In genomic region chr2:16635796-16636699, GRCh38 we compare ENCODE assay signal across 11 cellular contexts. TPM values are rescaled to one million over a fixed set of nuclear protein-coding genes. Genes with fewer than 3 reads are reported as not detected.
A peak's percentile ranks its signal among the peaks of the same experiment; 100 is the strongest.
DNase-seq lines count a peak whose midpoint lies in the region; ATAC-seq and TF ChIP-seq lines count a peak whose summit lies in the region.
"Had no signal": no experiment of that assay in that cellular context is flagged by ENCODE, and none has a peak within 500 bp of the region (broad histone marks: within the 10 kb centered on the region; RNA-seq: fewer than 3 reads in every experiment).

No MANE protein-coding gene starts in this region.

- TF ChIP-seq CTCF in GM13977 (IDR thresholded peaks at IDR 0.05; ENCODE audit: extremely low read depth, insufficient read depth, missing control alignments): no peak

- peaks cover 18% of the 10 kb centered on the region for H3K4me1 Mint-ChIP-seq in activated T-helper 2 cell treated with anti-CD3 and anti-CD28 coated beads, Interferon-gamma antibody, Interleukin-2, Interleukin-4, amounts not matched to agents 10 μg/mL and 5 μg/mL and 100 μg/mL, durations not matched to agents 14 hours and 24 hours and 36 hours (ENCODE audit: low read depth)

- H3K27ac ChIP-seq in cingulate gyrus (ENCODE audit: low read depth, low read length): peak overlapping the region; percentile 10

- in situ Hi-C loops in GM13977 (cut with MboI; ENCODE audit: low pct_unique_long_range_greater_than_20kb, low sequenced_read_pairs, unreplicated experiment): no loop called here

- DNase-seq in GM13977 (ENCODE audit: low spot score) (peak; percentile 21), NCI-H82 (lab: John Stamatoyannopoulos, UW) (peak; percentile 58), putamen (ENCODE audit: low spot score) (peak; percentile 70), NCI-H524 (lab: John Stamatoyannopoulos, UW) (no peak)
- no peak for DNase-seq in activated T-helper 2 cell treated with anti-CD3 and anti-CD28 coated beads, Interferon-gamma antibody, Interleukin-2, Interleukin-4, amounts not matched to agents 10 μg/mL and 5 μg/mL and 100 μg/mL, durations not matched to agents 14 hours and 24 hours and 36 hours (ENCODE audit: low spot score)
- DNase-seq: activated CD4-positive, alpha-beta T cell treated with anti-CD3 and anti-CD28 coated beads for 36 hours; cerebellar nuclear complex; NCI-H1436 had no signal

- no peak overlapping the region for H3K4me3 Mint-ChIP-seq in activated T-helper 2 cell treated with anti-CD3 and anti-CD28 coated beads, Interferon-gamma antibody, Interleukin-2, Interleukin-4, amounts not matched to agents 10 μg/mL and 5 μg/mL and 100 μg/mL, durations not matched to agents 14 hours and 24 hours and 36 hours (ENCODE audit: low read depth)
- H3K4me3 Mint-ChIP-seq: activated CD4-positive, alpha-beta T cell treated with anti-CD3 and anti-CD28 coated beads for 36 hours had no signal

- peaks cover 7% of the 10 kb centered on the region for H3K27me3 Mint-ChIP-seq in activated T-helper 2 cell treated with anti-CD3 and anti-CD28 coated beads, Interferon-gamma antibody, Interleukin-2, Interleukin-4, amounts not matched to agents 10 μg/mL and 5 μg/mL and 100 μg/mL, durations not matched to agents 14 hours and 24 hours and 36 hours (ENCODE audit: low read depth)

- H3K27ac Mint-ChIP-seq in activated T-helper 2 cell treated with anti-CD3 and anti-CD28 coated beads, Interferon-gamma antibody, Interleukin-2, Interleukin-4, amounts not matched to agents 10 μg/mL and 5 μg/mL and 100 μg/mL, durations not matched to agents 14 hours and 24 hours and 36 hours: no peak overlapping the region
- H3K27ac Mint-ChIP-seq: activated CD4-positive, alpha-beta T cell treated with anti-CD3 and anti-CD28 coated beads for 36 hours had no signal

- intact Hi-C loops in activated T-helper 2 cell treated with anti-CD3 and anti-CD28 coated beads, Interferon-gamma antibody, Interleukin-2, Interleukin-4, amounts not matched to agents 10 μg/mL and 5 μg/mL and 100 μg/mL, durations not matched to agents 14 hours and 24 hours and 36 hours (cut with micrococcal nuclease): no loop called here

- H3K9me3 Mint-ChIP-seq in activated T-helper 2 cell treated with anti-CD3 and anti-CD28 coated beads, Interferon-gamma antibody, Interleukin-2, Interleukin-4, amounts not matched to agents 10 μg/mL and 5 μg/mL and 100 μg/mL, durations not matched to agents 14 hours and 24 hours and 36 hours: peaks cover 9% of the 10 kb centered on the region

- ATAC-seq in GM21723 (IDR thresholded peaks at IDR 0.05; ENCODE audit: unreplicated experiment) (no peak), GM18498 (IDR thresholded peaks at IDR 0.05; ENCODE audit: unreplicated experiment) (no peak)
- ATAC-seq: activated CD4-positive, alpha-beta T cell treated with anti-CD3 and anti-CD28 coated beads for 36 hours had no signal

- H3K36me3 Mint-ChIP-seq in activated T-helper 2 cell treated with anti-CD3 and anti-CD28 coated beads, Interferon-gamma antibody, Interleukin-2, Interleukin-4, amounts not matched to agents 10 μg/mL and 5 μg/mL and 100 μg/mL, durations not matched to agents 14 hours and 24 hours and 36 hours (ENCODE audit: low read depth): peaks cover 4% of the 10 kb centered on the region

RNA-seq across cellular contexts. Expression of gene CYRIA, which starts 29.6 kb away (rescaled TPM):
- 1.8 TPM in 2 replicates for total RNA-seq in activated T-helper 2 cell treated with anti-CD3 and anti-CD28 coated beads, Interferon-gamma antibody, Interleukin-2, Interleukin-4, amounts not matched to agents 10 μg/mL and 5 μg/mL and 100 μg/mL, durations not matched to agents 14 hours and 24 hours and 36 hours

Comparison
In these comparisons a context has a peak if more than half of its experiments do, and no peak if none do; other contexts are left out.
1. DNase-seq: peak in GM13977 (single experiment), NCI-H82 (single experiment) and putamen (single experiment); none in activated T-helper 2 cell treated with anti-CD3 and anti-CD28 coated beads, Interferon-gamma antibody, Interleukin-2, Interleukin-4, amounts not matched to agents 10 μg/mL and 5 μg/mL and 100 μg/mL, durations not matched to agents 14 hours and 24 hours and 36 hours (single experiment) and NCI-H524 (0 of 2).